ENCODE assay signal across 16 cellular contexts in the genomic region with DNA sequence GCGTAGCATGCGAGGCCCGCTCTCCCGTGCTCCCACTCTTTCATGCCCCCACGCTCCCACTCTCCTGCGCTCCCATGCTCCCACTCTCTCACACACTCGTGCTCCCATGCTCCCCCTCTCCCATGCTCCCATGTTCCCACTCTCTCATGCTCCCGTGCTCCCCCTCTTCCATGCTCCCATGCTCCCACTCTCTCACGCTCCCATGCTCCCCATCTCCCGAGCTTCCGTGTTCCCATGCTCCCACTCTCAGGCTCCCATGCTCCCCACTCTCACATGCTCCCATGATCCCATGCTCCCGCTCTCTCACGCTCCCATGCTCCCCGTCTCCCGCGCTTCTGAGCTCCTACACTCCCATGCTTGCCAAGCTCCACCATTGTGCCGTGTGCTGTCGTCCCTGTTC.
"Had no signal": no experiment of that assay in that cellular context is flagged by ENCODE, and none has a peak within 500 bp of the region (broad histone marks: within the 10 kb centered on the region; RNA-seq: fewer than 3 reads in every experiment).

No MANE protein-coding gene starts in this region.

- H3K27ac ChIP-seq: foreskin keratinocyte, vagina had no signal

- H3K9me3 ChIP-seq: left ventricle myocardium inferior, vagina had no signal

- H3K4me1 ChIP-seq: foreskin keratinocyte had no signal

- H3K4me1 Mint-ChIP-seq: natural killer cell had no signal

- H3K4me3 Mint-ChIP-seq: activated T-helper 1 cell treated with anti-CD3 and anti-CD28 coated beads, Interleukin-12 subunit alpha, Interleukin-12 subunit beta, Interleukin-2, Interleukin-4 antibody, amounts not matched to agents 30 ng/mL and 10 ng/mL and 1 ng/mL, durations not matched to agents 14 hours and 24 hours and 36 hours; natural killer cell; stimulated activated naive CD8-positive, alpha-beta T cell treated with anti-CD3 and anti-CD28 coated beads, Interleukin-15, Interleukin-2, amounts not matched to agents 100 ng/mL and 50 ng/mL, for 24 hours; T-helper 1 cell treated with Interleukin-12 subunit alpha and Interleukin-12 subunit beta and Interleukin-4 antibody, amounts not matched to agents 30 μg/mL and 1 μg/mL, for 36 hours; type B pancreatic cell had no signal

- H3K36me3 ChIP-seq: left ventricle myocardium inferior, vagina had no signal

- H3K27me3 ChIP-seq: foreskin keratinocyte, vagina had no signal

- H3K27ac Mint-ChIP-seq: activated naive CD4-positive, alpha-beta T cell treated with anti-CD3 and anti-CD28 coated beads, Interleukin-2, amount 50 U/mL, for 72 hours; activated T-helper 1 cell treated with anti-CD3 and anti-CD28 coated beads, Interleukin-12 subunit alpha, Interleukin-12 subunit beta, Interleukin-2, Interleukin-4 antibody, amounts not matched to agents 30 ng/mL and 10 ng/mL and 1 ng/mL, durations not matched to agents 14 hours and 24 hours and 36 hours; natural killer cell; progenitor cell of endocrine pancreas; stimulated activated naive CD8-positive, alpha-beta T cell treated with anti-CD3 and anti-CD28 coated beads, Interleukin-15, Interleukin-2, amounts not matched to agents 100 ng/mL and 50 ng/mL, for 24 hours; T-helper 1 cell treated with Interleukin-12 subunit alpha and Interleukin-12 subunit beta and Interleukin-4 antibody, amounts not matched to agents 30 μg/mL and 1 μg/mL, for 36 hours; type B pancreatic cell had no signal

- ATAC-seq: activated naive CD4-positive, alpha-beta T cell treated with anti-CD3 and anti-CD28 coated beads, Interleukin-2, amount 50 U/mL, for 72 hours; foreskin keratinocyte; natural killer cell had no signal

- H3K4me3 ChIP-seq: left ventricle myocardium inferior, vagina had no signal

- DNase-seq: activated CD4-positive, alpha-beta T cell treated with anti-CD3 and anti-CD28 coated beads for 4 hours; activated CD4-positive, alpha-beta T cell treated with anti-CD3 and anti-CD28 coated beads, Interleukin-2, amount 50 U/mL, for 48 hours; activated CD4-positive, CD25-positive, alpha-beta regulatory T cell; amniotic stem cell; effector memory CD4-positive, alpha-beta T cell; foreskin keratinocyte; left ventricle myocardium inferior; midbrain; natural killer cell had no signal

- H3K9me3 Mint-ChIP-seq: activated naive CD4-positive, alpha-beta T cell treated with anti-CD3 and anti-CD28 coated beads, Interleukin-2, amount 50 U/mL, for 72 hours; activated T-helper 1 cell treated with anti-CD3 and anti-CD28 coated beads, Interleukin-12 subunit alpha, Interleukin-12 subunit beta, Interleukin-2, Interleukin-4 antibody, amounts not matched to agents 30 ng/mL and 10 ng/mL and 1 ng/mL, durations not matched to agents 14 hours and 24 hours and 36 hours; natural killer cell; stimulated activated naive CD8-positive, alpha-beta T cell treated with anti-CD3 and anti-CD28 coated beads, Interleukin-15, Interleukin-2, amounts not matched to agents 100 ng/mL and 50 ng/mL, for 24 hours; T-helper 1 cell treated with Interleukin-12 subunit alpha and Interleukin-12 subunit beta and Interleukin-4 antibody, amounts not matched to agents 30 μg/mL and 1 μg/mL, for 36 hours; type B pancreatic cell had no signal

- H3K27me3 Mint-ChIP-seq: progenitor cell of endocrine pancreas; stimulated activated naive CD8-positive, alpha-beta T cell treated with anti-CD3 and anti-CD28 coated beads, Interleukin-15, Interleukin-2, amounts not matched to agents 100 ng/mL and 50 ng/mL, for 24 hours; type B pancreatic cell had no signal

- H3K36me3 Mint-ChIP-seq: activated naive CD4-positive, alpha-beta T cell treated with anti-CD3 and anti-CD28 coated beads, Interleukin-2, amount 50 U/mL, for 72 hours; natural killer cell had no signal
